1 cellular context compared by ENCODE assay signal in the genomic region with DNA sequence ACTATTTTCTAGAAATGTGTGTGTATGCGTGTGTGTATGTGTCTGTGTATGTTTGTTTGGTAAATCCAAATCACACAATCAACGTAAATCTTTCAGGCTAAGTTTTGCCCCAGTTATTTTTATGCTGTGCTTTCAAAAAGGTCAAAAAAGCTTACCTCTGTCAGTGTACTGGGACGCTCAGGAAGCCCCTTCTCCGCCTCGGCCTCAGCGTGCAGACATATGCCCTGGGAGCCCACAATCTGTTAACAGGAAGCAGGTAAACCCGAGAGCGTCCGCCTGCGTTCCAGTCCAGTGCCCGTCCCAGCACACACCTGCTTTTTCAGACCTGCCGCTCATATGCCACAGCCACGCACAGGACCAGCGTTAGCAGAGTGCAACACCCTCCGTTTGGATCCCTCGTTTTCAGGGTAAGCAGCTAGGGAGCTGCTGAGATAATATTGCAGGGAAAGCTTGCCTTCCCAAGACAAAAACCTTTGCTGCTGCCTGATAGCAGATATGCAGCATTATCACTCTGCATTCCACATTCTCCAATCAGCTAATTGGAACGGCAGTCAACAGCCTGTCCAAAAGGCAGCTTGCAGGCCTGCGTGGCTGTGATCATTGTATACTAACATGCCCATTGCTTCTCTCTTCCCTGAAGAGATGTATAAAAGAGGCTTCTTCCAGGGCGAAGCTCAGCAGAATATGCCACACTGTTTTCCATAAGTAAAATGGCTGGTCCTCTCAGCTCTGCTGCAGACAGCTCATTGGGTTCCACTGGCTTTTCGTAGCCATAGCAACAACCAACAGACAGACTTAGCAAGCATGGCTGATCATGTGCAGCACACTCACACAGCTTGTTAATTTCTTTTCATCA.
A peak's percentile ranks its signal among the peaks of the same experiment; 100 is the strongest.
TF ChIP-seq lines count a peak whose summit lies in the region.

A gene with protein sequence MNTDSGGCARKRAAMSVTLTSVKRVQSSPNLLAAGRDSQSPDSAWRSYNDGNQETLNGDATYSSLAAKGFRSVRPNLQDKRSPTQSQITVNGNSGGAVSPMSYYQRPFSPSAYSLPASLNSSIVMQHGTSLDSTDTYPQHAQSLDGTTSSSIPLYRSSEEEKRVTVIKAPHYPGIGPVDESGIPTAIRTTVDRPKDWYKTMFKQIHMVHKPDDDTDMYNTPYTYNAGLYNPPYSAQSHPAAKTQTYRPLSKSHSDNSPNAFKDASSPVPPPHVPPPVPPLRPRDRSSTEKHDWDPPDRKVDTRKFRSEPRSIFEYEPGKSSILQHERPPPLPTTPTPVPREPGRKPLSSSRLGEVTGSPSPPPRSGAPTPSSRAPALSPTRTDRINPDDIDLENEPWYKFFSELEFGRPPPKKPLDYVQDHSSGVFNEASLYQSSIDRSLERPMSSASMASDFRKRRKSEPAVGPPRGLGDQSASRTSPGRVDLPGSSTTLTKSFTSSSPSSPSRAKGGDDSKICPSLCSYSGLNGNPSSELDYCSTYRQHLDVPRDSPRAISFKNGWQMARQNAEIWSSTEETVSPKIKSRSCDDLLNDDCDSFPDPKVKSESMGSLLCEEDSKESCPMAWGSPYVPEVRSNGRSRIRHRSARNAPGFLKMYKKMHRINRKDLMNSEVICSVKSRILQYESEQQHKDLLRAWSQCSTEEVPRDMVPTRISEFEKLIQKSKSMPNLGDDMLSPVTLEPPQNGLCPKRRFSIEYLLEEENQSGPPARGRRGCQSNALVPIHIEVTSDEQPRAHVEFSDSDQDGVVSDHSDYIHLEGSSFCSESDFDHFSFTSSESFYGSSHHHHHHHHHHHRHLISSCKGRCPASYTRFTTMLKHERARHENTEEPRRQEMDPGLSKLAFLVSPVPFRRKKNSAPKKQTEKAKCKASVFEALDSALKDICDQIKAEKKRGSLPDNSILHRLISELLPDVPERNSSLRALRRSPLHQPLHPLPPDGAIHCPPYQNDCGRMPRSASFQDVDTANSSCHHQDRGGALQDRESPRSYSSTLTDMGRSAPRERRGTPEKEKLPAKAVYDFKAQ (N-terminal part only) (minus strand): TSS at position 686 of the 856 bp plus-strand sequence. CDS start 121,623 bp downstream, outside the sequence.

TF ChIP-seq in HepG2, 621 proteins besides CTCF, POLR2A, EP300 and RAD21 (continued from another document and continues in another):
- TF ChIP-seq, protein P1, sequence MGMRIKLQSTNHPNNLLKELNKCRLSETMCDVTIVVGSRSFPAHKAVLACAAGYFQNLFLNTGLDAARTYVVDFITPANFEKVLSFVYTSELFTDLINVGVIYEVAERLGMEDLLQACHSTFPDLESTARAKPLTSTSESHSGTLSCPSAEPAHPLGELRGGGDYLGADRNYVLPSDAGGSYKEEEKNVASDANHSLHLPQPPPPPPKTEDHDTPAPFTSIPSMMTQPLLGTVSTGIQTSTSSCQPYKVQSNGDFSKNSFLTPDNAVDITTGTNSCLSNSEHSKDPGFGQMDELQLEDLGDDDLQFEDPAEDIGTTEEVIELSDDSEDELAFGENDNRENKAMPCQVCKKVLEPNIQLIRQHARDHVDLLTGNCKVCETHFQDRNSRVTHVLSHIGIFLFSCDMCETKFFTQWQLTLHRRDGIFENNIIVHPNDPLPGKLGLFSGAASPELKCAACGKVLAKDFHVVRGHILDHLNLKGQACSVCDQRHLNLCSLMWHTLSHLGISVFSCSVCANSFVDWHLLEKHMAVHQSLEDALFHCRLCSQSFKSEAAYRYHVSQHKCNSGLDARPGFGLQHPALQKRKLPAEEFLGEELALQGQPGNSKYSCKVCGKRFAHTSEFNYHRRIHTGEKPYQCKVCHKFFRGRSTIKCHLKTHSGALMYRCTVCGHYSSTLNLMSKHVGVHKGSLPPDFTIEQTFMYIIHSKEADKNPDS (CRISPR knock-in tag; IDR thresholded peaks at IDR 0.05), result no peak
- no peak for TF ChIP-seq SATB2 (CRISPR knock-in tag; IDR thresholded peaks at IDR 0.05)
- TF ChIP-seq PRMT3 (CRISPR knock-in tag; IDR thresholded peaks at IDR 0.05; ENCODE audit: borderline replicate concordance, low read depth), result no peak
- TF ChIP-seq ZNF569 (CRISPR knock-in tag; IDR thresholded peaks at IDR 0.05; ENCODE audit: borderline replicate concordance), result no peak
- TF ChIP-seq ZKSCAN1 (IDR thresholded peaks at IDR 0.05; ENCODE audit: low read length), result no peak
- TF ChIP-seq, protein P2, sequence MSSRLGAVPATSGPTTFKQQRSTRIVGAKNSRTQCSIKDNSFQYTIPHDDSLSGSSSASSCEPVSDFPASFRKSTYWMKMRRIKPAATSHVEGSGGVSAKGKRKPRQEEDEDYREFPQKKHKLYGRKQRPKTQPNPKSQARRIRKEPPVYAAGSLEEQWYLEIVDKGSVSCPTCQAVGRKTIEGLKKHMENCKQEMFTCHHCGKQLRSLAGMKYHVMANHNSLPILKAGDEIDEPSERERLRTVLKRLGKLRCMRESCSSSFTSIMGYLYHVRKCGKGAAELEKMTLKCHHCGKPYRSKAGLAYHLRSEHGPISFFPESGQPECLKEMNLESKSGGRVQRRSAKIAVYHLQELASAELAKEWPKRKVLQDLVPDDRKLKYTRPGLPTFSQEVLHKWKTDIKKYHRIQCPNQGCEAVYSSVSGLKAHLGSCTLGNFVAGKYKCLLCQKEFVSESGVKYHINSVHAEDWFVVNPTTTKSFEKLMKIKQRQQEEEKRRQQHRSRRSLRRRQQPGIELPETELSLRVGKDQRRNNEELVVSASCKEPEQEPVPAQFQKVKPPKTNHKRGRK (CRISPR knock-in tag; IDR thresholded peaks at IDR 0.05), result 0 out of 2 replicates have a peak, but pooled peaks have one; percentile 37
- no peak for TF ChIP-seq TBX3 (IDR thresholded peaks at IDR 0.05; ENCODE audit: borderline replicate concordance)
- TF ChIP-seq, protein P3, sequence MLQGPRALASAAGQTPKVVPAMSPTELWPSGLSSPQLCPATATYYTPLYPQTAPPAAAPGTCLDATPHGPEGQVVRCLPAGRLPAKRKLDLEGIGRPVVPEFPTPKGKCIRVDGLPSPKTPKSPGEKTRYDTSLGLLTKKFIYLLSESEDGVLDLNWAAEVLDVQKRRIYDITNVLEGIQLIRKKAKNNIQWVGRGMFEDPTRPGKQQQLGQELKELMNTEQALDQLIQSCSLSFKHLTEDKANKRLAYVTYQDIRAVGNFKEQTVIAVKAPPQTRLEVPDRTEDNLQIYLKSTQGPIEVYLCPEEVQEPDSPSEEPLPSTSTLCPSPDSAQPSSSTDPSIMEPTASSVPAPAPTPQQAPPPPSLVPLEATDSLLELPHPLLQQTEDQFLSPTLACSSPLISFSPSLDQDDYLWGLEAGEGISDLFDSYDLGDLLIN (CRISPR knock-in tag; IDR thresholded peaks at IDR 0.05; ENCODE audit: borderline replicate concordance), result no peak
- TF ChIP-seq ZNF660 (CRISPR knock-in tag; IDR thresholded peaks at IDR 0.05; ENCODE audit: borderline replicate concordance, low read depth), result no peak
- TF ChIP-seq MEIS1 (CRISPR knock-in tag; IDR thresholded peaks at IDR 0.05; ENCODE audit: borderline replicate concordance), result no peak
- no peak for TF ChIP-seq RARG (CRISPR knock-in tag; IDR thresholded peaks at IDR 0.05; ENCODE audit: low read depth)
- no peak for TF ChIP-seq FOXP1 (IDR thresholded peaks at IDR 0.05)
- 0 out of 2 replicates have a peak, but pooled peaks have one; percentile 3 for TF ChIP-seq FOXP1 (CRISPR knock-in tag; IDR thresholded peaks at IDR 0.05)
- TF ChIP-seq, protein P4, sequence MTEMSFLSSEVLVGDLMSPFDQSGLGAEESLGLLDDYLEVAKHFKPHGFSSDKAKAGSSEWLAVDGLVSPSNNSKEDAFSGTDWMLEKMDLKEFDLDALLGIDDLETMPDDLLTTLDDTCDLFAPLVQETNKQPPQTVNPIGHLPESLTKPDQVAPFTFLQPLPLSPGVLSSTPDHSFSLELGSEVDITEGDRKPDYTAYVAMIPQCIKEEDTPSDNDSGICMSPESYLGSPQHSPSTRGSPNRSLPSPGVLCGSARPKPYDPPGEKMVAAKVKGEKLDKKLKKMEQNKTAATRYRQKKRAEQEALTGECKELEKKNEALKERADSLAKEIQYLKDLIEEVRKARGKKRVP (CRISPR knock-in tag; IDR thresholded peaks at IDR 0.05), result no peak
- TF ChIP-seq ZNF317 (CRISPR knock-in tag; IDR thresholded peaks at IDR 0.05), result no peak
- no peak for TF ChIP-seq ZBTB42 (CRISPR knock-in tag; IDR thresholded peaks at IDR 0.05)
- peak; percentile 37; the same call in 1 of the 2 replicates for TF ChIP-seq ZFX (CRISPR knock-in tag; IDR thresholded peaks at IDR 0.05; ENCODE audit: low read depth)
- TF ChIP-seq, protein P5, sequence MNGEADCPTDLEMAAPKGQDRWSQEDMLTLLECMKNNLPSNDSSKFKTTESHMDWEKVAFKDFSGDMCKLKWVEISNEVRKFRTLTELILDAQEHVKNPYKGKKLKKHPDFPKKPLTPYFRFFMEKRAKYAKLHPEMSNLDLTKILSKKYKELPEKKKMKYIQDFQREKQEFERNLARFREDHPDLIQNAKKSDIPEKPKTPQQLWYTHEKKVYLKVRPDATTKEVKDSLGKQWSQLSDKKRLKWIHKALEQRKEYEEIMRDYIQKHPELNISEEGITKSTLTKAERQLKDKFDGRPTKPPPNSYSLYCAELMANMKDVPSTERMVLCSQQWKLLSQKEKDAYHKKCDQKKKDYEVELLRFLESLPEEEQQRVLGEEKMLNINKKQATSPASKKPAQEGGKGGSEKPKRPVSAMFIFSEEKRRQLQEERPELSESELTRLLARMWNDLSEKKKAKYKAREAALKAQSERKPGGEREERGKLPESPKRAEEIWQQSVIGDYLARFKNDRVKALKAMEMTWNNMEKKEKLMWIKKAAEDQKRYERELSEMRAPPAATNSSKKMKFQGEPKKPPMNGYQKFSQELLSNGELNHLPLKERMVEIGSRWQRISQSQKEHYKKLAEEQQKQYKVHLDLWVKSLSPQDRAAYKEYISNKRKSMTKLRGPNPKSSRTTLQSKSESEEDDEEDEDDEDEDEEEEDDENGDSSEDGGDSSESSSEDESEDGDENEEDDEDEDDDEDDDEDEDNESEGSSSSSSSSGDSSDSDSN (CRISPR knock-in tag; IDR thresholded peaks at IDR 0.05), result peak; percentile 83
- TF ChIP-seq ZFP36L2 (CRISPR knock-in tag; IDR thresholded peaks at IDR 0.05), result peak; percentile 16; the same call in 1 of the 2 replicates
- TF ChIP-seq ZFY (CRISPR knock-in tag; IDR thresholded peaks at IDR 0.05), result no peak; the same call in 1 of the 2 replicates
- TF ChIP-seq, protein P6, sequence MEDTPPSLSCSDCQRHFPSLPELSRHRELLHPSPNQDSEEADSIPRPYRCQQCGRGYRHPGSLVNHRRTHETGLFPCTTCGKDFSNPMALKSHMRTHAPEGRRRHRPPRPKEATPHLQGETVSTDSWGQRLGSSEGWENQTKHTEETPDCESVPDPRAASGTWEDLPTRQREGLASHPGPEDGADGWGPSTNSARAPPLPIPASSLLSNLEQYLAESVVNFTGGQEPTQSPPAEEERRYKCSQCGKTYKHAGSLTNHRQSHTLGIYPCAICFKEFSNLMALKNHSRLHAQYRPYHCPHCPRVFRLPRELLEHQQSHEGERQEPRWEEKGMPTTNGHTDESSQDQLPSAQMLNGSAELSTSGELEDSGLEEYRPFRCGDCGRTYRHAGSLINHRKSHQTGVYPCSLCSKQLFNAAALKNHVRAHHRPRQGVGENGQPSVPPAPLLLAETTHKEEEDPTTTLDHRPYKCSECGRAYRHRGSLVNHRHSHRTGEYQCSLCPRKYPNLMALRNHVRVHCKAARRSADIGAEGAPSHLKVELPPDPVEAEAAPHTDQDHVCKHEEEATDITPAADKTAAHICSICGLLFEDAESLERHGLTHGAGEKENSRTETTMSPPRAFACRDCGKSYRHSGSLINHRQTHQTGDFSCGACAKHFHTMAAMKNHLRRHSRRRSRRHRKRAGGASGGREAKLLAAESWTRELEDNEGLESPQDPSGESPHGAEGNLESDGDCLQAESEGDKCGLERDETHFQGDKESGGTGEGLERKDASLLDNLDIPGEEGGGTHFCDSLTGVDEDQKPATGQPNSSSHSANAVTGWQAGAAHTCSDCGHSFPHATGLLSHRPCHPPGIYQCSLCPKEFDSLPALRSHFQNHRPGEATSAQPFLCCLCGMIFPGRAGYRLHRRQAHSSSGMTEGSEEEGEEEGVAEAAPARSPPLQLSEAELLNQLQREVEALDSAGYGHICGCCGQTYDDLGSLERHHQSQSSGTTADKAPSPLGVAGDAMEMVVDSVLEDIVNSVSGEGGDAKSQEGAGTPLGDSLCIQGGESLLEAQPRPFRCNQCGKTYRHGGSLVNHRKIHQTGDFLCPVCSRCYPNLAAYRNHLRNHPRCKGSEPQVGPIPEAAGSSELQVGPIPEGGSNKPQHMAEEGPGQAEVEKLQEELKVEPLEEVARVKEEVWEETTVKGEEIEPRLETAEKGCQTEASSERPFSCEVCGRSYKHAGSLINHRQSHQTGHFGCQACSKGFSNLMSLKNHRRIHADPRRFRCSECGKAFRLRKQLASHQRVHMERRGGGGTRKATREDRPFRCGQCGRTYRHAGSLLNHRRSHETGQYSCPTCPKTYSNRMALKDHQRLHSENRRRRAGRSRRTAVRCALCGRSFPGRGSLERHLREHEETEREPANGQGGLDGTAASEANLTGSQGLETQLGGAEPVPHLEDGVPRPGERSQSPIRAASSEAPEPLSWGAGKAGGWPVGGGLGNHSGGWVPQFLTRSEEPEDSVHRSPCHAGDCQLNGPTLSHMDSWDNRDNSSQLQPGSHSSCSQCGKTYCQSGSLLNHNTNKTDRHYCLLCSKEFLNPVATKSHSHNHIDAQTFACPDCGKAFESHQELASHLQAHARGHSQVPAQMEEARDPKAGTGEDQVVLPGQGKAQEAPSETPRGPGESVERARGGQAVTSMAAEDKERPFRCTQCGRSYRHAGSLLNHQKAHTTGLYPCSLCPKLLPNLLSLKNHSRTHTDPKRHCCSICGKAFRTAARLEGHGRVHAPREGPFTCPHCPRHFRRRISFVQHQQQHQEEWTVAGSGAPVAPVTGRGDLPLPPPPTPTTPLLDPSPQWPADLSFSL (CRISPR knock-in tag; IDR thresholded peaks at IDR 0.05), result peak; percentile 73; the same call in 1 of the 2 replicates
- TF ChIP-seq RCOR2 (CRISPR knock-in tag; IDR thresholded peaks at IDR 0.05), result no peak
- TF ChIP-seq ZNF7 (CRISPR knock-in tag; IDR thresholded peaks at IDR 0.05), result no peak
- TF ChIP-seq ZNF367 (CRISPR knock-in tag; IDR thresholded peaks at IDR 0.05; ENCODE audit: borderline replicate concordance), result no peak
- TF ChIP-seq, protein P7, sequence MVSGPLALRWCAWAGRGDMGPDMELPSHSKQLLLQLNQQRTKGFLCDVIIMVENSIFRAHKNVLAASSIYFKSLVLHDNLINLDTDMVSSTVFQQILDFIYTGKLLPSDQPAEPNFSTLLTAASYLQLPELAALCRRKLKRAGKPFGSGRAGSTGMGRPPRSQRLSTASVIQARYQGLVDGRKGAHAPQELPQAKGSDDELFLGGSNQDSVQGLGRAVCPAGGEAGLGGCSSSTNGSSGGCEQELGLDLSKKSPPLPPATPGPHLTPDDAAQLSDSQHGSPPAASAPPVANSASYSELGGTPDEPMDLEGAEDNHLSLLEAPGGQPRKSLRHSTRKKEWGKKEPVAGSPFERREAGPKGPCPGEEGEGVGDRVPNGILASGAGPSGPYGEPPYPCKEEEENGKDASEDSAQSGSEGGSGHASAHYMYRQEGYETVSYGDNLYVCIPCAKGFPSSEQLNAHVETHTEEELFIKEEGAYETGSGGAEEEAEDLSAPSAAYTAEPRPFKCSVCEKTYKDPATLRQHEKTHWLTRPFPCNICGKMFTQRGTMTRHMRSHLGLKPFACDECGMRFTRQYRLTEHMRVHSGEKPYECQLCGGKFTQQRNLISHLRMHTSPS (CRISPR knock-in tag; IDR thresholded peaks at IDR 0.05; ENCODE audit: low read depth), result no peak
- TF ChIP-seq SNRNP70 (IDR thresholded peaks at IDR 0.05; ENCODE audit: low read depth, low read length), result no peak
- no peak for TF ChIP-seq TBP (CRISPR knock-in tag; IDR thresholded peaks at IDR 0.05)
- no peak for TF ChIP-seq KLF11 (CRISPR knock-in tag; IDR thresholded peaks at IDR 0.05)
- no peak for TF ChIP-seq SP1 (IDR thresholded peaks at IDR 0.05)
- TF ChIP-seq SP1 (CRISPR knock-in tag; IDR thresholded peaks at IDR 0.05), result no peak
- peak; percentile 61 for TF ChIP-seq XRCC5 (optimal IDR thresholded peaks at IDR 0.05; ENCODE audit: low read length)
- TF ChIP-seq ZNF224 (CRISPR knock-in tag; IDR thresholded peaks at IDR 0.05), result no peak
- peak; percentile 61 for TF ChIP-seq KDM2A (CRISPR knock-in tag; IDR thresholded peaks at IDR 0.05; ENCODE audit: borderline replicate concordance, low read depth)
